ENCODE assay signal across 8 cellular contexts in genomic region chr15:47961401-47962090, GRCh38.
DNase-seq lines count a peak whose midpoint lies in the region; ATAC-seq, FAIRE-seq and TF ChIP-seq lines count a peak whose summit lies in the region.

No MANE protein-coding gene starts in this region.

- peaks cover 24% of the 10 kb centered on the region for H3K4me1 Mint-ChIP-seq in T-helper 2 cell treated with Interferon-gamma antibody and Interleukin-4, amounts not matched to agents 5 μg/mL and 100 μg/mL, for 36 hours (ENCODE audit: low read depth)

- peak overlapping the region; percentile 68 for H3K4me3 Mint-ChIP-seq in T-helper 2 cell treated with Interferon-gamma antibody and Interleukin-4, amounts not matched to agents 5 μg/mL and 100 μg/mL, for 36 hours

- no peaks in the 10 kb centered on the region for H4K20me1 ChIP-seq in HepG2 (ENCODE audit: insufficient read depth, low read length)

- in situ Hi-C loops in HepG2 (cut with HindIII; ENCODE audit: extremely low pct_ligation_motif_present, low pct_unique_long_range_greater_than_20kb), result no loop called here

- H3K9ac ChIP-seq in HepG2 (ENCODE audit: insufficient read depth, low read depth, low read length), result no peak overlapping the region

- peak; percentile 81 for ATAC-seq in GM19463 (IDR thresholded peaks at IDR 0.05; ENCODE audit: unreplicated experiment)
- ATAC-seq in HG03135 (IDR thresholded peaks at IDR 0.05; ENCODE audit: unreplicated experiment), result peak; percentile 90
- no peak for ATAC-seq in body of pancreas
- ATAC-seq in HepG2, result no peak

- H3K4me1 ChIP-seq in body of pancreas, result peaks cover 6% of the 10 kb centered on the region
- H3K4me1 ChIP-seq in HepG2 (ENCODE audit: insufficient read depth, low read length), result no peaks in the 10 kb centered on the region

- DNase-seq in GM12891 (ENCODE audit: insufficient read length, low spot score), result peak; percentile 29
- peak; percentile 59 for DNase-seq in T-helper 2 cell treated with Interferon-gamma antibody and Interleukin-4, amounts not matched to agents 5 μg/mL and 100 μg/mL, for 36 hours (ENCODE audit: low spot score)
- no peak for DNase-seq in head of caudate nucleus
- no peak for DNase-seq in body of pancreas
- DNase-seq in effector CD8-positive, alpha-beta T cell (lab: John Stamatoyannopoulos, UW), result no peak
- DNase-seq in HepG2 (ENCODE audit: low spot score), result no peak

- 81 to 98% methylated on average over 9 of the region's 9 CpGs for WGBS in body of pancreas, 2 donors
- under 1% methylated on average over 9 of the region's 9 CpGs for WGBS in HepG2 (ENCODE audit: low lambda C conversion rate)

- H3K4me3 ChIP-seq in body of pancreas (no peak overlapping the region), HepG2 (replicated peaks in 1 of 3; ENCODE audit: insufficient read depth in 1 of 3, low read depth in 2 of 3, low read length in 3 of 3) (no peak overlapping the region)

- peak overlapping the region; percentile 74 for H3K27ac Mint-ChIP-seq in T-helper 2 cell treated with Interferon-gamma antibody and Interleukin-4, amounts not matched to agents 5 μg/mL and 100 μg/mL, for 36 hours

- BruUV-seq in HepG2 (replicated peaks; lab: Mats Ljungman, UMichigan), result no TSS peak

- CTCF ChIA-PET in HepG2 (lab: Yijun Ruan, JAX; ENCODE audit: low intra/inter-chr PET ratio, low total read pairs), result no interaction called here

- POLR2A ChIA-PET in HepG2 (lab: Yijun Ruan, JAX), result no interaction called here

- H3K27me3 ChIP-seq in body of pancreas (no peaks in the 10 kb centered on the region), HepG2 (ENCODE audit: control insufficient read depth in 1 of 2, insufficient read depth in 2 of 2, low read length in 2 of 2) (no peaks in the 10 kb centered on the region)

- no peak overlapping the region for H2AFZ ChIP-seq in HepG2 (ENCODE audit: low read length)

- H3K79me2 ChIP-seq in HepG2 (ENCODE audit: insufficient read depth, low read length), result no peaks in the 10 kb centered on the region

- H3K27ac ChIP-seq in body of pancreas (no peak overlapping the region), HepG2 (ENCODE audit: extremely low read length, insufficient read depth, low read length) (no peak overlapping the region)

- no peak overlapping the region for H3K4me2 ChIP-seq in HepG2 (ENCODE audit: low read depth, low read length)

- TF ChIP-seq CTCF in body of pancreas (IDR thresholded peaks at IDR 0.05) (no peak), HepG2 (CRISPR knock-in tag; IDR thresholded peaks at IDR 0.05) (no peak)

- TF ChIP-seq RAD21 in HepG2 (CRISPR knock-in tag; IDR thresholded peaks at IDR 0.05), result no peak

- TF ChIP-seq EP300 in HepG2 (IDR thresholded peaks at IDR 0.05; ENCODE audit: low read depth in 2 of 2, low read length in 2 of 2) (no peak), HepG2 (CRISPR knock-in tag; IDR thresholded peaks at IDR 0.05; ENCODE audit: borderline replicate concordance) (no peak)

- no peaks in the 10 kb centered on the region for H3K9me3 Mint-ChIP-seq in T-helper 2 cell treated with Interferon-gamma antibody and Interleukin-4, amounts not matched to agents 5 μg/mL and 100 μg/mL, for 36 hours

- H3K9me3 ChIP-seq in body of pancreas, result no peaks in the 10 kb centered on the region
- H3K9me3 ChIP-seq in HepG2 (ENCODE audit: low read length), result peaks cover 39% of the 10 kb centered on the region

- H3K36me3 Mint-ChIP-seq in T-helper 2 cell treated with Interferon-gamma antibody and Interleukin-4, amounts not matched to agents 5 μg/mL and 100 μg/mL, for 36 hours (ENCODE audit: low read depth), result no peaks in the 10 kb centered on the region

- TF ChIP-seq POLR2A in GM12891 (IDR thresholded peaks at IDR 0.05; ENCODE audit: low read depth, low read length) (no peak), body of pancreas (IDR thresholded peaks at IDR 0.05) (no peak), HepG2 (IDR thresholded peaks at IDR 0.05; ENCODE audit: insufficient read depth in 1 of 2, low read depth in 2 of 2, low read length in 2 of 2) (no peak)

- peaks cover 22% of the 10 kb centered on the region for H3K27me3 Mint-ChIP-seq in T-helper 2 cell treated with Interferon-gamma antibody and Interleukin-4, amounts not matched to agents 5 μg/mL and 100 μg/mL, for 36 hours (ENCODE audit: low read depth)

- intact Hi-C loops in head of caudate nucleus (cut with DNase I), result no loop called here
- intact Hi-C loops in body of pancreas (cut with DNase I), result no loop called here
- intact Hi-C loops in HepG2 (cut with micrococcal nuclease; ENCODE audit: unreplicated experiment), result no loop called here

- FAIRE-seq in GM12891 (lab: Jason Lieb, UNC) (peak; percentile 83), HepG2 (lab: Jason Lieb, UNC) (no peak)

- H3K36me3 ChIP-seq in body of pancreas (replicated peaks in 1 of 2; ENCODE audit: insufficient read depth in 1 of 2, low read depth in 2 of 2) (no peaks in the 10 kb centered on the region), HepG2 (replicated peaks in 1 of 2; ENCODE audit: control insufficient read depth in 1 of 2, insufficient read depth in 2 of 2, low read length in 2 of 2) (no peaks in the 10 kb centered on the region)

TF ChIP-seq in GM12891, 5 proteins besides CTCF, POLR2A, EP300 and RAD21:
- TF ChIP-seq PAX5 (IDR thresholded peaks at IDR 0.05; ENCODE audit: insufficient read depth, low read length, severe bottlenecking) (no peak), SPI1 (IDR thresholded peaks at IDR 0.05; ENCODE audit: low read depth, low read length) (peak; percentile 82), POU2F2 (IDR thresholded peaks at IDR 0.05; ENCODE audit: low read depth, low read length) (peak; percentile 93)

TF ChIP-seq in HepG2, 621 proteins besides CTCF, POLR2A, EP300 and RAD21:
- no peak for TF ChIP-seq ZNF614 (CRISPR knock-in tag; IDR thresholded peaks at IDR 0.05; ENCODE audit: borderline replicate concordance)
- no peak for TF ChIP-seq THAP11 (CRISPR knock-in tag; IDR thresholded peaks at IDR 0.05)
- no peak for TF ChIP-seq HNF4A (CRISPR knock-in tag; IDR thresholded peaks at IDR 0.05)
- no peak for TF ChIP-seq ZNF296 (CRISPR knock-in tag; conservative IDR thresholded peaks at IDR 0.05)
- no peak for TF ChIP-seq ZNF121 (CRISPR knock-in tag; IDR thresholded peaks at IDR 0.05)

Comparison
In these comparisons a context has a peak if more than half of its experiments do, and no peak if none do; other contexts are left out.
1. DNase-seq: peak in GM12891 (single experiment) and T-helper 2 cell treated with Interferon-gamma antibody and Interleukin-4, amounts not matched to agents 5 μg/mL and 100 μg/mL, for 36 hours (single experiment); none in head of caudate nucleus (0 of 42), body of pancreas (0 of 4), effector CD8-positive, alpha-beta T cell (single experiment) and HepG2 (single experiment).
2. ATAC-seq: peak in GM19463 (single experiment) and HG03135 (single experiment); none in body of pancreas (single experiment) and HepG2 (single experiment).